In genomic region chr3:22118542-22118941, GRCh38 we compare ENCODE assay signal across 17 cellular contexts.
DNase-seq lines count a peak whose midpoint lies in the region; ATAC-seq, FAIRE-seq and TF ChIP-seq lines count a peak whose summit lies in the region.
"Had no signal": no experiment of that assay in that cellular context is flagged by ENCODE, and none has a peak within 500 bp of the region (broad histone marks: within the 10 kb centered on the region; RNA-seq: fewer than 3 reads in every experiment).

No MANE protein-coding gene starts in this region.

- SMC1A ChIA-PET in GM12878 (lab: Charles Lee; ENCODE audit: uncharacterized antibody, unreplicated experiment): interaction anchor here (0.7 kb wide), 1 partner anchor 48 kb away, joined by 3 read pairs; no protein-coding TSS in a partner anchor

- no peak overlapping the region for H3K27ac ChIP-seq in OCI-LY3 (ENCODE audit: low read length)
- no peak overlapping the region for H3K27ac ChIP-seq in GM12878 (ENCODE audit: control insufficient read depth, insufficient read depth)

- no peak for TF ChIP-seq CTCF in OCI-LY3 (IDR thresholded peaks at IDR 0.05; ENCODE audit: low read depth, low read length)
- TF ChIP-seq CTCF in GM12878 (IDR thresholded peaks at IDR 0.05 in 2 of 3, conservative IDR thresholded peaks at IDR 0.05 in 1 of 3; ENCODE audit: control insufficient read depth in 2 of 3, extremely low read depth in 1 of 3, insufficient read depth in 1 of 3, low read depth in 3 of 3, low read length in 3 of 3): no peak
- no peak for TF ChIP-seq CTCF in osteocyte (IDR thresholded peaks at IDR 0.05)

- H3K4me1 ChIP-seq in OCI-LY3 (ENCODE audit: low read length) (peaks cover 56% of the 10 kb centered on the region), GM12878 (ENCODE audit: control insufficient read depth, insufficient read depth, low read length) (no peaks in the 10 kb centered on the region)

- H3K79me2 ChIP-seq in OCI-LY3 (ENCODE audit: low read length): no peaks in the 10 kb centered on the region
- no peaks in the 10 kb centered on the region for H3K79me2 ChIP-seq in GM12878 (ENCODE audit: control insufficient read depth, insufficient read depth, low read length)

- no peak overlapping the region for H3K27ac Mint-ChIP-seq in osteocyte (ENCODE audit: unreplicated experiment)
- H3K27ac Mint-ChIP-seq: CD4-positive, alpha-beta memory T cell; GM23338; H9 had no signal

- no peak for TF ChIP-seq RAD21 in GM12878 (IDR thresholded peaks at IDR 0.05; ENCODE audit: insufficient read depth, low read depth, low read length)

- 28% methylated on average over 3 of the region's 3 CpGs for WGBS in GM12878 (ENCODE audit: insufficient coverage, insufficient replicate concordance, low lambda C conversion rate, missing lambda C conversion rate)

- no peaks in the 10 kb centered on the region for H3K9me3 Mint-ChIP-seq in osteocyte (ENCODE audit: unreplicated experiment)
- H3K9me3 Mint-ChIP-seq: GM23338, H9 had no signal

- H3K9ac ChIP-seq in OCI-LY3 (ENCODE audit: low read length) (no peak overlapping the region), GM12878 (ENCODE audit: control insufficient read depth, insufficient read depth, low read length) (no peak overlapping the region)

- H3K27me3 ChIP-seq in OCI-LY3 (ENCODE audit: low read depth, low read length) (no peaks in the 10 kb centered on the region), GM12878 (replicated peaks in 1 of 2; ENCODE audit: control insufficient read depth in 2 of 2, insufficient read depth in 2 of 2, low read length in 1 of 2) (no peaks in the 10 kb centered on the region)

- BruUV-seq in GM12878 (replicated peaks; lab: Mats Ljungman, UMichigan): no TSS peak

- H3K4me2 ChIP-seq in OCI-LY3 (ENCODE audit: low read length): no peak overlapping the region
- H3K4me2 ChIP-seq in GM12878 (ENCODE audit: control insufficient read depth, insufficient read depth): no peak overlapping the region
- H3K4me2 ChIP-seq: GM23338 had no signal

- CTCF ChIA-PET in GM12878 (lab: Yijun Ruan, JAX): interaction anchor here (2.1 to 2.9 kb wide), 2 partner anchors 10 to 30 kb away, joined by 6 to 22 read pairs; no protein-coding TSS in a partner anchor

- POLR2A ChIA-PET in GM12878 (lab: Charles Lee): no interaction called here

- intact Hi-C loops in GM12878 (cut with micrococcal nuclease; ENCODE audit: unreplicated experiment): loop anchor here (5.0 kb wide), 2 partner anchors 1606 to 1776 kb away; no protein-coding TSS in a partner anchor

- no peak for ATAC-seq in GM12878
- no peak for ATAC-seq in HG03139 (IDR thresholded peaks at IDR 0.05; ENCODE audit: unreplicated experiment)
- ATAC-seq: GM23338, HCT116 had no signal

- DNase-seq in NCI-H345 treated with DMSO at 0.1 percent for 48 hours (lab: John Stamatoyannopoulos, UW; ENCODE audit: unreplicated experiment) (peak; percentile 3), NCI-H345 (lab: John Stamatoyannopoulos, UW) (no peak), GM12878 (ENCODE audit: low read depth, low spot score) (no peak), osteocyte (ENCODE audit: extremely low spot score, unreplicated experiment) (no peak)
- DNase-seq: Calu3; CD4-positive, alpha-beta memory T cell; COR-L47; DMS79; EL; GDM1; H9 had no signal

- H3K36me3 ChIP-seq in OCI-LY3 (replicated peaks; ENCODE audit: low read depth, low read length) (no peaks in the 10 kb centered on the region), GM12878 (ENCODE audit: control insufficient read depth in 2 of 2, insufficient read depth in 2 of 2, low read length in 1 of 2) (no peaks in the 10 kb centered on the region)

- TF ChIP-seq EP300 in GM12878 (IDR thresholded peaks at IDR 0.05; ENCODE audit: borderline replicate concordance in 1 of 2, control insufficient read depth in 1 of 2, low read depth in 2 of 2, low read length in 2 of 2): no peak

- peak; percentile 7 for FAIRE-seq in GM12878 (lab: Jason Lieb, UNC)
- FAIRE-seq: GM12891, GM18507 had no signal

- H3K4me3 Mint-ChIP-seq in osteocyte (ENCODE audit: unreplicated experiment): no peak overlapping the region
- H3K4me3 Mint-ChIP-seq: CD4-positive, alpha-beta memory T cell; GM23338; H9 had no signal

- H3K9me3 ChIP-seq in OCI-LY3 (ENCODE audit: insufficient read depth, low read length) (no peaks in the 10 kb centered on the region), GM12878 (replicated peaks; ENCODE audit: control insufficient read depth, insufficient read depth, low read length) (no peaks in the 10 kb centered on the region)

- H3K4me3 ChIP-seq in OCI-LY3 (ENCODE audit: low read length): no peak overlapping the region
- no peak overlapping the region for H3K4me3 ChIP-seq in GM12878
- H3K4me3 ChIP-seq: GM23338 had no signal

- H4K20me1 ChIP-seq in OCI-LY3 (ENCODE audit: insufficient read depth, low read length) (no peaks in the 10 kb centered on the region), GM12878 (ENCODE audit: control insufficient read depth, insufficient read depth) (no peaks in the 10 kb centered on the region)

- in situ Hi-C loops in GM12878 (cut with MboI): no loop called here

- H2AFZ ChIP-seq in OCI-LY3 (ENCODE audit: low read depth, low read length): peak overlapping the region; percentile 43; the same call in 1 of the 2 replicates
- H2AFZ ChIP-seq in GM12878 (ENCODE audit: control insufficient read depth, low read depth, low read length): no peak overlapping the region
- H2AFZ ChIP-seq: GM23338 had no signal

- RAD21 ChIA-PET in GM12878 (lab: Charles Lee; ENCODE audit: unreplicated experiment): interaction anchor here (4.9 kb wide), 1 partner anchor 28 kb away, joined by 32 read pairs; no protein-coding TSS in a partner anchor

- no peak for TF ChIP-seq POLR2A in GM12878 (IDR thresholded peaks at IDR 0.05; ENCODE audit: low read depth, low read length)

- H3K4me1 Mint-ChIP-seq in osteocyte (ENCODE audit: unreplicated experiment): peaks cover 18% of the 10 kb centered on the region
- H3K4me1 Mint-ChIP-seq: CD4-positive, alpha-beta memory T cell had no signal

- H3K36me3 Mint-ChIP-seq in osteocyte (ENCODE audit: unreplicated experiment): no peaks in the 10 kb centered on the region
- H3K36me3 Mint-ChIP-seq: CD4-positive, alpha-beta memory T cell had no signal

- H3K27me3 Mint-ChIP-seq in osteocyte (ENCODE audit: unreplicated experiment): peaks cover 32% of the 10 kb centered on the region
- H3K27me3 Mint-ChIP-seq: CD4-positive, alpha-beta memory T cell had no signal

TF ChIP-seq in GM12878, 131 proteins besides CTCF, POLR2A, EP300 and RAD21 (continues in another document):
- TF ChIP-seq ZNF207 (IDR thresholded peaks at IDR 0.05; ENCODE audit: borderline replicate concordance) (no peak), YY1 (IDR thresholded peaks at IDR 0.05; ENCODE audit: low read depth, low read length) (no peak), SRF (IDR thresholded peaks at IDR 0.05; ENCODE audit: low read depth in 2 of 2, low read length in 2 of 2) (no peak), NR2C1 (IDR thresholded peaks at IDR 0.05) (no peak), NBN (IDR thresholded peaks at IDR 0.05) (no peak), ZBED1 (IDR thresholded peaks at IDR 0.05; ENCODE audit: borderline replicate concordance) (no peak), RB1 (IDR thresholded peaks at IDR 0.05; ENCODE audit: borderline replicate concordance) (no peak), IKZF1 (conservative IDR thresholded peaks at IDR 0.05) (no peak), ETV6 (conservative IDR thresholded peaks at IDR 0.05 in 1 of 2, IDR thresholded peaks at IDR 0.05 in 1 of 2; ENCODE audit: borderline replicate concordance in 1 of 2, low read depth in 1 of 2) (no peak), TBL1XR1 (IDR thresholded peaks at IDR 0.05; ENCODE audit: low read depth, low read length) (no peak), STAT1 (conservative IDR thresholded peaks at IDR 0.05) (no peak), MYC (IDR thresholded peaks at IDR 0.05; ENCODE audit: insufficient read depth, insufficient read length, insufficient replicate concordance, low read length, severe bottlenecking) (no peak)
- TF ChIP-seq, protein P1, sequence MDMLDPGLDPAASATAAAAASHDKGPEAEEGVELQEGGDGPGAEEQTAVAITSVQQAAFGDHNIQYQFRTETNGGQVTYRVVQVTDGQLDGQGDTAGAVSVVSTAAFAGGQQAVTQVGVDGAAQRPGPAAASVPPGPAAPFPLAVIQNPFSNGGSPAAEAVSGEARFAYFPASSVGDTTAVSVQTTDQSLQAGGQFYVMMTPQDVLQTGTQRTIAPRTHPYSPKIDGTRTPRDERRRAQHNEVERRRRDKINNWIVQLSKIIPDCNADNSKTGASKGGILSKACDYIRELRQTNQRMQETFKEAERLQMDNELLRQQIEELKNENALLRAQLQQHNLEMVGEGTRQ (IDR thresholded peaks at IDR 0.05; ENCODE audit: borderline replicate concordance, low read depth, low read length): no peak
- TF ChIP-seq, protein P2, sequence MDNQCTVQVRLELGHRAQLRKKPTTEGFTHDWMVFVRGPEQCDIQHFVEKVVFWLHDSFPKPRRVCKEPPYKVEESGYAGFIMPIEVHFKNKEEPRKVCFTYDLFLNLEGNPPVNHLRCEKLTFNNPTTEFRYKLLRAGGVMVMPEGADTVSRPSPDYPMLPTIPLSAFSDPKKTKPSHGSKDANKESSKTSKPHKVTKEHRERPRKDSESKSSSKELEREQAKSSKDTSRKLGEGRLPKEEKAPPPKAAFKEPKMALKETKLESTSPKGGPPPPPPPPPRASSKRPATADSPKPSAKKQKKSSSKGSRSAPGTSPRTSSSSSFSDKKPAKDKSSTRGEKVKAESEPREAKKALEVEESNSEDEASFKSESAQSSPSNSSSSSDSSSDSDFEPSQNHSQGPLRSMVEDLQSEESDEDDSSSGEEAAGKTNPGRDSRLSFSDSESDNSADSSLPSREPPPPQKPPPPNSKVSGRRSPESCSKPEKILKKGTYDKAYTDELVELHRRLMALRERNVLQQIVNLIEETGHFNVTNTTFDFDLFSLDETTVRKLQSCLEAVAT (IDR thresholded peaks at IDR 0.05): no peak
